19 cellular contexts compared by ENCODE assay signal in genomic region chr14:71728386-71728785, GRCh38.
"Had no signal": no experiment of that assay in that cellular context is flagged by ENCODE, and none has a peak within 500 bp of the region (broad histone marks: within the 10 kb centered on the region; RNA-seq: fewer than 3 reads in every experiment).

No MANE protein-coding gene starts in this region.

- H3K27ac Mint-ChIP-seq: activated CD4-positive, alpha-beta T cell treated with anti-CD3 and anti-CD28 coated beads, Interleukin-2, amount 10 ng/mL, durations not matched to agents 24 days and 14 days; activated CD8-positive, alpha-beta T cell treated with anti-CD3 and anti-CD28 coated beads, Interleukin-2, amount 10 ng/mL, durations not matched to agents 7 days and 5 days; activated naive CD4-positive, alpha-beta T cell treated with anti-CD3 and anti-CD28 coated beads, Interleukin-2, amount 50 U/mL, for 24 hours; stimulated activated naive B cell treated with anti-CD40 and anti-IgM and Interleukin-4, amounts not matched to agents 10 μg/mL and 1 μg/mL and 100 μg/mL, for 72 hours; T-helper 1 cell treated with Interleukin-12 subunit alpha and Interleukin-12 subunit beta and Interleukin-4 antibody, amounts not matched to agents 30 μg/mL and 1 μg/mL, for 36 hours had no signal

- DNase-seq: activated CD4-positive, alpha-beta T cell treated with anti-CD3 and anti-CD28 coated beads, Interleukin-2, amount 10 ng/mL, durations not matched to agents 24 days and 14 days; activated CD8-positive, alpha-beta T cell treated with anti-CD3 and anti-CD28 coated beads, Interleukin-2, amount 10 ng/mL, durations not matched to agents 7 days and 5 days; activated gamma-delta T cell; activated T-cell treated with anti-CD3 and anti-CD28 coated beads, Interleukin-2, amount 50 U/mL, for 48 hours; dermis blood vessel endothelial cell; effector memory CD4-positive, alpha-beta T cell; esophagus squamous epithelium; left cardiac atrium; mesendoderm; right lobe of liver; stimulated activated naive B cell treated with anti-CD40 and anti-IgM and Interleukin-4, amounts not matched to agents 10 μg/mL and 1 μg/mL and 100 μg/mL, for 72 hours; thyroid gland had no signal

- H3K4me3 ChIP-seq: ascending aorta, esophagus squamous epithelium, right lobe of liver, thyroid gland had no signal

- H3K27me3 Mint-ChIP-seq: activated CD4-positive, alpha-beta T cell treated with anti-CD3 and anti-CD28 coated beads, Interleukin-2, amount 10 ng/mL, durations not matched to agents 24 days and 14 days; activated naive CD4-positive, alpha-beta T cell treated with anti-CD3 and anti-CD28 coated beads, Interleukin-2, amount 50 U/mL, for 24 hours; natural killer cell treated with Interleukin-12 subunit alpha and Interleukin-12 subunit beta and Interleukin-15 and Interleukin-18, amount 100 ng/mL, for 72 hours; stimulated activated naive B cell treated with anti-CD40 and anti-IgM and Interleukin-4, amounts not matched to agents 10 μg/mL and 1 μg/mL and 100 μg/mL, for 72 hours had no signal

- H3K9me3 Mint-ChIP-seq: activated CD4-positive, alpha-beta T cell treated with anti-CD3 and anti-CD28 coated beads, Interleukin-2, amount 10 ng/mL, durations not matched to agents 24 days and 14 days; activated naive CD4-positive, alpha-beta T cell treated with anti-CD3 and anti-CD28 coated beads, Interleukin-2, amount 50 U/mL, for 24 hours; natural killer cell treated with Interleukin-12 subunit alpha and Interleukin-12 subunit beta and Interleukin-15 and Interleukin-18, amount 100 ng/mL, for 72 hours; stimulated activated naive B cell treated with anti-CD40 and anti-IgM and Interleukin-4, amounts not matched to agents 10 μg/mL and 1 μg/mL and 100 μg/mL, for 72 hours; T-helper 1 cell treated with Interleukin-12 subunit alpha and Interleukin-12 subunit beta and Interleukin-4 antibody, amounts not matched to agents 30 μg/mL and 1 μg/mL, for 36 hours had no signal

- FAIRE-seq: bronchial epithelial cell, endothelial cell of umbilical vein, islet of Langerhans had no signal

- H3K4me1 Mint-ChIP-seq: activated naive CD4-positive, alpha-beta T cell treated with anti-CD3 and anti-CD28 coated beads, Interleukin-2, amount 50 U/mL, for 24 hours had no signal

- H3K4me3 Mint-ChIP-seq: activated CD4-positive, alpha-beta T cell treated with anti-CD3 and anti-CD28 coated beads, Interleukin-2, amount 10 ng/mL, durations not matched to agents 24 days and 14 days; activated CD8-positive, alpha-beta T cell treated with anti-CD3 and anti-CD28 coated beads, Interleukin-2, amount 10 ng/mL, durations not matched to agents 7 days and 5 days; activated naive CD4-positive, alpha-beta T cell treated with anti-CD3 and anti-CD28 coated beads, Interleukin-2, amount 50 U/mL, for 24 hours; natural killer cell treated with Interleukin-12 subunit alpha and Interleukin-12 subunit beta and Interleukin-15 and Interleukin-18, amount 100 ng/mL, for 72 hours; stimulated activated naive B cell treated with anti-CD40 and anti-IgM and Interleukin-4, amounts not matched to agents 10 μg/mL and 1 μg/mL and 100 μg/mL, for 72 hours; T-helper 1 cell treated with Interleukin-12 subunit alpha and Interleukin-12 subunit beta and Interleukin-4 antibody, amounts not matched to agents 30 μg/mL and 1 μg/mL, for 36 hours had no signal
